Comparison of ENCODE assay signal across 10 cellular contexts in genomic region chr21:38811257-38811656, GRCh38. TPM values are rescaled to one million over a fixed set of nuclear protein-coding genes. Genes with fewer than 3 reads are reported as not detected.
A peak's percentile ranks its signal among the peaks of the same experiment; 100 is the strongest.
DNase-seq lines count a peak whose midpoint lies in the region; ATAC-seq and TF ChIP-seq lines count a peak whose summit lies in the region.
"Had no signal": no experiment of that assay in that cellular context is flagged by ENCODE, and none has a peak within 500 bp of the region (broad histone marks: within the 10 kb centered on the region; RNA-seq: fewer than 3 reads in every experiment).

No MANE protein-coding gene starts in this region.

- DNase-seq in activated T-cell treated with anti-CD3 and anti-CD28 coated beads, Interleukin-2, amount 50 U/mL, for 24 hours: no peak
- DNase-seq in activated T-cell treated with anti-CD3 and anti-CD28 coated beads, Interleukin-2, amount 50 U/mL, for 1 hour: no peak
- DNase-seq in WTC11 (ENCODE audit: low spot score) (no peak), foreskin keratinocyte (peak; percentile 98 to 99), adrenal gland (no peak), nucleus accumbens (lab: John Stamatoyannopoulos, UW) (no peak)
- no peak for DNase-seq in stimulated activated CD8-positive, alpha-beta memory T cell treated with anti-CD3 and anti-CD28 coated beads, Interleukin-4, amount 100 ng/mL, for 48 hours

- H3K9me3 Mint-ChIP-seq in activated T-cell treated with anti-CD3 and anti-CD28 coated beads, Interleukin-2, amount 50 U/mL, for 24 hours: no peaks in the 10 kb centered on the region
- no peaks in the 10 kb centered on the region for H3K9me3 Mint-ChIP-seq in WTC11
- H3K9me3 Mint-ChIP-seq: activated naive CD4-positive, alpha-beta T cell treated with anti-CD3 and anti-CD28 coated beads, Interleukin-2, amount 50 U/mL, for 72 hours; T-helper 1 cell treated with Interleukin-12 subunit alpha and Interleukin-12 subunit beta and Interleukin-4 antibody, amounts not matched to agents 30 μg/mL and 1 μg/mL, for 36 hours had no signal

- H3K27ac ChIP-seq in foreskin keratinocyte: peak overlapping the region; percentile 100
- peak overlapping the region; percentile 85 for H3K27ac ChIP-seq in stomach smooth muscle (ENCODE audit: low read length)
- H3K27ac ChIP-seq in adrenal gland: peak overlapping the region in 2 of 5 donors; percentile 15 to 52

- 62 to 67% (median 66%) methylated on average over 8 of the region's 8 CpGs for WGBS in adrenal gland, 4 donors

- TF ChIP-seq POLR2A in adrenal gland (IDR thresholded peaks at IDR 0.05): no peak

- POLR2A ChIA-PET in WTC11 (lab: Charles Lee): no interaction called here

- ATAC-seq in WTC11: no peak
- peak; percentile 70 for ATAC-seq in foreskin keratinocyte
- ATAC-seq: activated naive CD4-positive, alpha-beta T cell treated with anti-CD3 and anti-CD28 coated beads, Interleukin-2, amount 50 U/mL, for 72 hours had no signal

- no peak overlapping the region for H3K4me3 Mint-ChIP-seq in activated T-cell treated with anti-CD3 and anti-CD28 coated beads, Interleukin-2, amount 50 U/mL, for 24 hours
- H3K4me3 Mint-ChIP-seq in WTC11: peak overlapping the region; percentile 50
- H3K4me3 Mint-ChIP-seq: T-helper 1 cell treated with Interleukin-12 subunit alpha and Interleukin-12 subunit beta and Interleukin-4 antibody, amounts not matched to agents 30 μg/mL and 1 μg/mL, for 36 hours had no signal

- H3K4me1 Mint-ChIP-seq in activated T-cell treated with anti-CD3 and anti-CD28 coated beads, Interleukin-2, amount 50 U/mL, for 24 hours (ENCODE audit: low read depth): peaks cover 54% of the 10 kb centered on the region
- H3K4me1 Mint-ChIP-seq in WTC11: peaks cover 76% of the 10 kb centered on the region

- peaks cover 27 to 46% of the 10 kb centered on the region in 2 donors for H3K36me3 ChIP-seq in stomach smooth muscle (ENCODE audit: control insufficient read depth in 2 of 2, insufficient read depth in 2 of 2, low read length in 2 of 2)
- H3K36me3 ChIP-seq in adrenal gland (replicated peaks in 1 of 2): peaks cover 0 to 56% of the 10 kb centered on the region in 2 donors

- TF ChIP-seq CTCF in WTC11 (IDR thresholded peaks at IDR 0.05): no peak
- TF ChIP-seq CTCF in foreskin keratinocyte (conservative IDR thresholded peaks at IDR 0.05): no peak
- TF ChIP-seq CTCF in adrenal gland (IDR thresholded peaks at IDR 0.05): no peak

- CTCF ChIA-PET in WTC11 (lab: Charles Lee): no interaction called here

- H3K36me3 Mint-ChIP-seq in activated T-cell treated with anti-CD3 and anti-CD28 coated beads, Interleukin-2, amount 50 U/mL, for 24 hours (ENCODE audit: low read depth): peaks cover 93% of the 10 kb centered on the region
- H3K36me3 Mint-ChIP-seq in WTC11: peaks cover 47% of the 10 kb centered on the region

- no peak overlapping the region for H3K9ac ChIP-seq in stomach smooth muscle (ENCODE audit: low read length in 2 of 2)

- H3K4me1 ChIP-seq in foreskin keratinocyte: peaks cover 34% of the 10 kb centered on the region
- peaks cover 40% of the 10 kb centered on the region for H3K4me1 ChIP-seq in stomach smooth muscle (ENCODE audit: control insufficient read depth, insufficient read depth, low read length)
- H3K4me1 ChIP-seq in adrenal gland (replicated peaks in 1 of 2): peaks cover 0 to 26% of the 10 kb centered on the region in 2 donors

- no peaks in the 10 kb centered on the region for H3K27me3 Mint-ChIP-seq in activated T-cell treated with anti-CD3 and anti-CD28 coated beads, Interleukin-2, amount 50 U/mL, for 24 hours
- no peaks in the 10 kb centered on the region for H3K27me3 Mint-ChIP-seq in WTC11 (ENCODE audit: low read depth)

- H3K9me3 ChIP-seq in stomach smooth muscle (ENCODE audit: control insufficient read depth in 2 of 2, low read length in 2 of 2) (no peaks in the 10 kb centered on the region), adrenal gland (replicated peaks in 1 of 3) (no peaks in the 10 kb centered on the region)

- H3K27ac Mint-ChIP-seq in activated T-cell treated with anti-CD3 and anti-CD28 coated beads, Interleukin-2, amount 50 U/mL, for 24 hours: peak overlapping the region; percentile 79
- H3K27ac Mint-ChIP-seq in WTC11: peak overlapping the region; percentile 96
- H3K27ac Mint-ChIP-seq: activated naive CD4-positive, alpha-beta T cell treated with anti-CD3 and anti-CD28 coated beads, Interleukin-2, amount 50 U/mL, for 72 hours; T-helper 1 cell treated with Interleukin-12 subunit alpha and Interleukin-12 subunit beta and Interleukin-4 antibody, amounts not matched to agents 30 μg/mL and 1 μg/mL, for 36 hours had no signal

- H3K27me3 ChIP-seq in foreskin keratinocyte (no peaks in the 10 kb centered on the region), stomach smooth muscle (ENCODE audit: control insufficient read depth in 1 of 2, insufficient read depth in 2 of 2, low read length in 2 of 2) (no peaks in the 10 kb centered on the region), adrenal gland (no peaks in the 10 kb centered on the region)

- no peak overlapping the region for H3K4me3 ChIP-seq in stomach smooth muscle (ENCODE audit: low read length in 2 of 2)
- peak overlapping the region in 1 of 4 donors; percentile 93 for H3K4me3 ChIP-seq in adrenal gland

- intact Hi-C loops in adrenal gland (cut with DNase I): no loop called here

TF ChIP-seq in WTC11, 78 proteins besides CTCF, POLR2A, EP300 and RAD21:
- TF ChIP-seq CREB1 (CRISPR knock-in tag; IDR thresholded peaks at IDR 0.05) (no peak), TP53 (CRISPR knock-in tag; IDR thresholded peaks at IDR 0.05) (no peak), AR (CRISPR knock-in tag; IDR thresholded peaks at IDR 0.05) (no peak), RELA (CRISPR knock-in tag; IDR thresholded peaks at IDR 0.05; ENCODE audit: borderline replicate concordance) (no peak), NFYB (CRISPR knock-in tag; conservative IDR thresholded peaks at IDR 0.05; ENCODE audit: low read depth) (no peak)

RNA-seq across cellular contexts. Expression of gene ETS2, which starts 5.5 kb away (rescaled TPM):
- total RNA-seq in WTC11 (2021): 45.0 to 56.4 TPM (median 48.3 TPM) in 3 replicates
- 46.4 and 61.5 TPM in 2 replicates for total RNA-seq in foreskin keratinocyte
- polyA plus RNA-seq in foreskin keratinocyte: 21.4 and 32.5 TPM in 2 replicates
- total RNA-seq in adrenal gland: 10 to 100 TPM; 38.5 to 66.8 (median 49.2) TPM
- 10 to 100 TPM; 26.2 to 38.8 (median 34.8) TPM for polyA plus RNA-seq in adrenal gland

Comparison
In these comparisons a context has a peak if more than half of its experiments do, and no peak if none do; other contexts are left out.
1. DNase-seq: peak in foreskin keratinocyte (2 of 2); none in activated T-cell treated with anti-CD3 and anti-CD28 coated beads, Interleukin-2, amount 50 U/mL, for 24 hours (single experiment), activated T-cell treated with anti-CD3 and anti-CD28 coated beads, Interleukin-2, amount 50 U/mL, for 1 hour (single experiment), WTC11 (single experiment), adrenal gland (0 of 7), stimulated activated CD8-positive, alpha-beta memory T cell treated with anti-CD3 and anti-CD28 coated beads, Interleukin-4, amount 100 ng/mL, for 48 hours (single experiment) and nucleus accumbens (0 of 56).